In the genomic region with DNA sequence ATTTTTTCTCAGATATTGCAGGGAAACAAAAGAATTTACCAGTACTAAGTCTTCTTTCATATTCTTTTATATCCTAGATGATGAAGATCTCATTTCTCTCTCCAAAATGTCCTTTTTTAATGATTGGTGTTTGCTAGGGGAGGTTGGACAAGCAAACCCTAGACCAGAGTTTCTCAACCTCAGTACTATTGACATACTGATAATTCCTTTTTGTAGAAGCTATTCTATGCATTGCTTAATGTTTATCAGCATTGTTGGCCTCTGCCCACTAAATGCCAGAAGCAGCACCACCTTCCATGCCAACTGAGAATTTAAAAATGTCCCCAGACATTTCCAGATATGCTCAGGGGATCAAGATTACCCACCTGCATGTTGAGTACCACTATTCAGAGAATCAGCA, we compare ENCODE assay signal across 9 cellular contexts. TPM values are rescaled to one million over a fixed set of nuclear protein-coding genes. Genes with fewer than 3 reads are reported as not detected.
"Had no signal": no experiment of that assay in that cellular context is flagged by ENCODE, and none has a peak within 500 bp of the region (broad histone marks: within the 10 kb centered on the region; RNA-seq: fewer than 3 reads in every experiment).

No MANE protein-coding gene starts in this region.

- DNase-seq: GDM1, GF-D8 had no signal

- FAIRE-seq: G401.6, GM12878, GM12891, GM12892, GM18507, GM19239 had no signal

- ATAC-seq: GM12878 had no signal

- H3K4me3 ChIP-seq: GM12878 had no signal

RNA-seq across cellular contexts. Expression of a gene that starts 14.4 kb away (rescaled TPM):
- total RNA-seq: G401 had no signal
